ENCODE assay signal across 1 cellular context in genomic region chr6:36267731-36268477, GRCh38.
TF ChIP-seq lines count a peak whose summit lies in the region.

No MANE protein-coding gene starts in this region.

TF ChIP-seq in K562, 482 proteins besides CTCF, POLR2A, EP300 and RAD21 (continued from another document):
- no peak for TF ChIP-seq SIRT6 (IDR thresholded peaks at IDR 0.05; ENCODE audit: low read depth, low read length)
- TF ChIP-seq BRD9 (IDR thresholded peaks at IDR 0.05; ENCODE audit: low read depth, partially characterized antibody), result no peak
- TF ChIP-seq TFE3 (CRISPR knock-in tag; IDR thresholded peaks at IDR 0.05), result no peak
- TF ChIP-seq, protein P1, sequence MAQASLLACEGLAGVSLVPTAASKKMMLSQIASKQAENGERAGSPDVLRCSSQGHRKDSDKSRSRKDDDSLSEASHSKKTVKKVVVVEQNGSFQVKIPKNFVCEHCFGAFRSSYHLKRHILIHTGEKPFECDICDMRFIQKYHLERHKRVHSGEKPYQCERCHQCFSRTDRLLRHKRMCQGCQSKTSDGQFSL (CRISPR knock-in tag; IDR thresholded peaks at IDR 0.05), result no peak
- TF ChIP-seq, protein P1 (tag; IDR thresholded peaks at IDR 0.05), result no peak
- TF ChIP-seq ZEB2 (IDR thresholded peaks at IDR 0.05), result no peak
- TF ChIP-seq FOXA3 (CRISPR knock-in tag; conservative IDR thresholded peaks at IDR 0.05 in 1 of 2, IDR thresholded peaks at IDR 0.05 in 1 of 2), result 0 out of 4 replicates have a peak, but pooled peaks of 1 of the 2 experiments have one; percentile 18
- no peak for TF ChIP-seq GTF2A2 (tag; IDR thresholded peaks at IDR 0.05)
- TF ChIP-seq ZBTB9 (CRISPR knock-in tag; IDR thresholded peaks at IDR 0.05), result no peak
- peak; percentile 76 for TF ChIP-seq BCOR (IDR thresholded peaks at IDR 0.05)
- peak in 1 of 2 experiments; percentile 22; a peak in 1 of 4 replicates for TF ChIP-seq MAZ (CRISPR knock-in tag; conservative IDR thresholded peaks at IDR 0.05 in 1 of 2, IDR thresholded peaks at IDR 0.05 in 1 of 2)
- TF ChIP-seq HNRNPL (IDR thresholded peaks at IDR 0.05; ENCODE audit: low read depth, low read length), result no peak
- TF ChIP-seq SMARCA5 (IDR thresholded peaks at IDR 0.05), result peak; percentile 65; the same call in 1 of the 2 replicates
- TF ChIP-seq RFX5 (IDR thresholded peaks at IDR 0.05; ENCODE audit: low read depth, low read length), result no peak
- no peak for TF ChIP-seq BRCA1 (IDR thresholded peaks at IDR 0.05)
- no peak for TF ChIP-seq BRCA1 (CRISPR knock-in tag; IDR thresholded peaks at IDR 0.05)
- peak; percentile 92 for TF ChIP-seq RBM25 (IDR thresholded peaks at IDR 0.05; ENCODE audit: low read depth, low read length, severe bottlenecking)
- no peak for TF ChIP-seq ZNF695 (CRISPR knock-in tag; IDR thresholded peaks at IDR 0.05)
- TF ChIP-seq ZNF143 (CRISPR knock-in tag; IDR thresholded peaks at IDR 0.05), result no peak
- TF ChIP-seq ESRRA (IDR thresholded peaks at IDR 0.05; ENCODE audit: borderline replicate concordance, low read depth), result peak; percentile 68
- no peak for TF ChIP-seq MAFK (IDR thresholded peaks at IDR 0.05; ENCODE audit: low read length)
- TF ChIP-seq CHD4 (IDR thresholded peaks at IDR 0.05; ENCODE audit: insufficient read depth, insufficient replicate concordance, low read depth, low read length, poor library complexity, severe bottlenecking), result peak; percentile 66
- no peak for TF ChIP-seq ZBTB34 (CRISPR knock-in tag; IDR thresholded peaks at IDR 0.05)
- no peak for TF ChIP-seq MEF2A (IDR thresholded peaks at IDR 0.05; ENCODE audit: control insufficient read depth, low read depth, low read length)
